In the genomic region with DNA sequence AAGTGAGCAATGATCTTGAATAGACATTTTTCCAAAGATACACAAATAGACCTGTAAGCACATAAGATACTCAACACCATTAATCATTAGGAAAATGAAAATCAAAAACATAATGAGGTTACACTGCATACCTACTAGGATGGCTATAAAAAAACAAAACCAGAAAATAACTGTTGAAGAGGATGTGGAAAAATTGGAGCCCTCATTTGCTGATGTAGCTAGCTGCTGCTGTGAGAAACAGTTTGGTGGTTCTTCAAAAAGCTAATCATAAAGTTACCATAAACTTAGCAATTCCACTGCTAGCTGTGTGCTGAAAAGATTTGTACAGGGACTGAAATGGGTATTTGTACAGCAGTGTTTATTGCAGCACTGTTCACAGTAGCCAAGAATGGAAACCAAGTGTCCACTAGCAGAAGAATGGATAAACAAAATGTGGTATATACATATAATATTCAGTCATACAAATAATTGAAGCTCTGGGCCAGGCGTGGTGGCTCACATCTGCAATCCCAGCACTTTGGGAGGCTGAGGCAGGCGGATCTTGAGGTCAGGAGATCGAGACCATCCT, we compare ENCODE assay signal across 1 cellular context.
TF ChIP-seq lines count a peak whose summit lies in the region.

No MANE protein-coding gene starts in this region.

TF ChIP-seq in HepG2, 621 proteins besides CTCF, POLR2A, EP300 and RAD21 (continued from another document):
- no peak for TF ChIP-seq ZNF451 (CRISPR knock-in tag; IDR thresholded peaks at IDR 0.05)
- TF ChIP-seq, protein P1, sequence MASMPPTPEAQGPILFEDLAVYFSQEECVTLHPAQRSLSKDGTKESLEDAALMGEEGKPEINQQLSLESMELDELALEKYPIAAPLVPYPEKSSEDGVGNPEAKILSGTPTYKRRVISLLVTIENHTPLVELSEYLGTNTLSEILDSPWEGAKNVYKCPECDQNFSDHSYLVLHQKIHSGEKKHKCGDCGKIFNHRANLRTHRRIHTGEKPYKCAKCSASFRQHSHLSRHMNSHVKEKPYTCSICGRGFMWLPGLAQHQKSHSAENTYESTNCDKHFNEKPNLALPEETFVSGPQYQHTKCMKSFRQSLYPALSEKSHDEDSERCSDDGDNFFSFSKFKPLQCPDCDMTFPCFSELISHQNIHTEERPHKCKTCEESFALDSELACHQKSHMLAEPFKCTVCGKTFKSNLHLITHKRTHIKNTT (CRISPR knock-in tag; IDR thresholded peaks at IDR 0.05), result no peak
- TF ChIP-seq HOXA9 (CRISPR knock-in tag; IDR thresholded peaks at IDR 0.05; ENCODE audit: borderline replicate concordance), result no peak
- no peak for TF ChIP-seq RFX5 (IDR thresholded peaks at IDR 0.05; ENCODE audit: low read depth, low read length)
- TF ChIP-seq NFKB2 (CRISPR knock-in tag; IDR thresholded peaks at IDR 0.05; ENCODE audit: borderline replicate concordance), result no peak
- TF ChIP-seq EHMT2 (IDR thresholded peaks at IDR 0.05; ENCODE audit: borderline replicate concordance, low read depth, low read length), result no peak
- TF ChIP-seq ZNF792 (CRISPR knock-in tag; IDR thresholded peaks at IDR 0.05), result no peak
- TF ChIP-seq, protein P2, sequence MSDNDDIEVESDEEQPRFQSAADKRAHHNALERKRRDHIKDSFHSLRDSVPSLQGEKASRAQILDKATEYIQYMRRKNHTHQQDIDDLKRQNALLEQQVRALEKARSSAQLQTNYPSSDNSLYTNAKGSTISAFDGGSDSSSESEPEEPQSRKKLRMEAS (IDR thresholded peaks at IDR 0.05), result no peak
